In the genomic region with DNA sequence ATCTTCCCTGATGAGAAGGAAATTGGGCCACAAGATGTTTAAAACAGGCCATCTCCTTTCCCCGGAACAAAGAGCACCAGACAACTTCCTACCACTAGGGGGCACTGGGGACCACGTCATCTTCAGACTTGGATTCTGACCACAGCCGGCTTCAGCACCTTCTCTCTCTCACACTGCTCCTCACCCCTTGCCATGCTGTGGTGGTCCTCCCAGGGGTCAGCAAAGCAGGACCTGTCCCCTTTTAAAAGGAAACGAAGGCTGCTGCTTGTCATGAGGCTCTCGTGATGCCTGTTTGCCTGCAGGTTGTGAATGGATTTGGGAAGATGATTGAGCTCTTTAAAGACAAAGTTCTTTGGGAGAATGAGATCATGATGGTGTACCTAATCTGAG, we compare ENCODE assay signal across 8 cellular contexts. TPM values are rescaled to one million over a fixed set of nuclear protein-coding genes. Genes with fewer than 3 reads are reported as not detected.
A peak's percentile ranks its signal among the peaks of the same experiment; 100 is the strongest.
DNase-seq lines count a peak whose midpoint lies in the region; ATAC-seq and TF ChIP-seq lines count a peak whose summit lies in the region.

No MANE protein-coding gene starts in this region.

- H3K27ac ChIP-seq in CD4-positive, CD25-positive, alpha-beta regulatory T cell (ENCODE audit: insufficient read depth, low read length, poor library complexity, severe bottlenecking): no peak overlapping the region
- H3K27ac ChIP-seq in MM.1S (ENCODE audit: low read length) (no peak overlapping the region), upper lobe of left lung (peak overlapping the region in 3 of 4 donors; percentile 1 to 82 (median 13))

- H3K36me3 ChIP-seq in CD4-positive, CD25-positive, alpha-beta regulatory T cell (ENCODE audit: control insufficient read depth, insufficient read depth, low read length): peaks cover 49% of the 10 kb centered on the region
- H3K36me3 ChIP-seq in MM.1S (replicated peaks; ENCODE audit: insufficient read depth, low read length) (peaks cover 4% of the 10 kb centered on the region; the same call in 1 of the 2 replicates), upper lobe of left lung (peaks cover 0 to 32% (median 23%) of the 10 kb centered on the region in 4 donors)

- no peaks in the 10 kb centered on the region for H3K79me2 ChIP-seq in MM.1S (ENCODE audit: low read length)

- peak; percentile 84 to 86 for ATAC-seq in CD4-positive, CD25-positive, alpha-beta regulatory T cell (ENCODE audit: low read depth in 2 of 2)
- ATAC-seq in GM21381 (IDR thresholded peaks at IDR 0.05; ENCODE audit: unreplicated experiment) (peak; percentile 68), Right ventricle myocardium inferior (peak; percentile 79), upper lobe of left lung (ENCODE audit: low FRiP score in 2 of 2) (peak; percentile 84 to 91)
- peak; percentile 32 to 46 for ATAC-seq in activated naive CD4-positive, alpha-beta T cell treated with anti-CD3 and anti-CD28 coated beads, Interleukin-2, amount 50 U/mL, for 72 hours

- WGBS in upper lobe of left lung, 2 donors: 6 to 11% methylated on average over 5 of the region's 5 CpGs

- intact Hi-C loops in Right ventricle myocardium inferior (cut with DNase I): loop anchor here (1.0 to 10.0 kb wide), 2 partner anchors 82 to 601 kb away; no protein-coding TSS in a partner anchor
- intact Hi-C loops in posterior cingulate gyrus (cut with DNase I): loop anchor here (1.0 kb wide), 1 partner anchor 82 kb away; no protein-coding TSS in a partner anchor

- no peak for TF ChIP-seq EP300 in upper lobe of left lung (IDR thresholded peaks at IDR 0.05)

- H3K9me3 ChIP-seq in CD4-positive, CD25-positive, alpha-beta regulatory T cell (ENCODE audit: control insufficient read depth in 2 of 2, low read length in 2 of 2): no peaks in the 10 kb centered on the region
- H3K9me3 ChIP-seq in MM.1S (replicated peaks; ENCODE audit: insufficient read depth, low read length): no peaks in the 10 kb centered on the region
- H3K9me3 ChIP-seq in upper lobe of left lung: no peaks in the 10 kb centered on the region

- no peaks in the 10 kb centered on the region for H3K9me3 Mint-ChIP-seq in CD4-positive, CD25-positive, alpha-beta regulatory T cell
- H3K9me3 Mint-ChIP-seq in activated naive CD4-positive, alpha-beta T cell treated with anti-CD3 and anti-CD28 coated beads, Interleukin-2, amount 50 U/mL, for 72 hours: peaks cover 0 to 3% of the 10 kb centered on the region in 2 donors

- no peak overlapping the region for H3K4me3 Mint-ChIP-seq in CD4-positive, CD25-positive, alpha-beta regulatory T cell

- H3K36me3 Mint-ChIP-seq in CD4-positive, CD25-positive, alpha-beta regulatory T cell: peaks cover 24% of the 10 kb centered on the region
- H3K36me3 Mint-ChIP-seq in activated naive CD4-positive, alpha-beta T cell treated with anti-CD3 and anti-CD28 coated beads, Interleukin-2, amount 50 U/mL, for 72 hours: peaks cover 0 to 20% of the 10 kb centered on the region in 2 donors

- no peak overlapping the region for H3K4me3 ChIP-seq in CD4-positive, CD25-positive, alpha-beta regulatory T cell (ENCODE audit: low read depth, low read length)
- H3K4me3 ChIP-seq in MM.1S (ENCODE audit: low read length) (no peak overlapping the region), upper lobe of left lung (no peak overlapping the region)

- TF ChIP-seq CTCF in MM.1S (IDR thresholded peaks at IDR 0.05; ENCODE audit: low read length) (peak; percentile 93), upper lobe of left lung (IDR thresholded peaks at IDR 0.05) (peak; percentile 82 to 91 (median 87))

- 0 out of 2 replicates have a peak, but pooled peaks cover 2% of the 10 kb centered on the region for H3F3A ChIP-seq in MM.1S (ENCODE audit: insufficient read depth, low read length)

- H3K27me3 Mint-ChIP-seq in CD4-positive, CD25-positive, alpha-beta regulatory T cell: no peaks in the 10 kb centered on the region

- no peak for TF ChIP-seq POLR2A in upper lobe of left lung (IDR thresholded peaks at IDR 0.05)

- no peaks in the 10 kb centered on the region for H3K27me3 ChIP-seq in CD4-positive, CD25-positive, alpha-beta regulatory T cell (ENCODE audit: control insufficient read depth, insufficient read depth, low read length)
- H3K27me3 ChIP-seq in MM.1S (replicated peaks; ENCODE audit: insufficient read depth, low read length) (no peaks in the 10 kb centered on the region), upper lobe of left lung (no peaks in the 10 kb centered on the region)

- H2AFZ ChIP-seq in MM.1S (ENCODE audit: low read length): no peak overlapping the region

- H3K27ac Mint-ChIP-seq in CD4-positive, CD25-positive, alpha-beta regulatory T cell: no peak overlapping the region
- H3K27ac Mint-ChIP-seq in activated naive CD4-positive, alpha-beta T cell treated with anti-CD3 and anti-CD28 coated beads, Interleukin-2, amount 50 U/mL, for 72 hours: no peak overlapping the region

- peak; percentile 66 to 88 (median 81) for DNase-seq in CD4-positive, CD25-positive, alpha-beta regulatory T cell
- DNase-seq in MM.1S (peak; percentile 77), SKM-1 (lab: John Stamatoyannopoulos, UW; ENCODE audit: unreplicated experiment) (peak; percentile 89), Right ventricle myocardium inferior (ENCODE audit: missing footprints) (peak; percentile 78), posterior cingulate gyrus (peak; percentile 63 to 97 (median 87)), upper lobe of left lung (peak in 1 of 2 donors; percentile 82)
- DNase-seq in activated naive CD4-positive, alpha-beta T cell treated with anti-CD3 and anti-CD28 coated beads, Interleukin-2, amount 50 U/mL, for 72 hours (ENCODE audit: low spot score in 2 of 2): peak; percentile 72 to 88

- no peak overlapping the region for H3K4me2 ChIP-seq in MM.1S (ENCODE audit: low read depth, low read length)

- H4K20me1 ChIP-seq in MM.1S (ENCODE audit: insufficient read depth, low read length): no peaks in the 10 kb centered on the region

- H3K9ac ChIP-seq in MM.1S (ENCODE audit: low read length): no peak overlapping the region

- no peaks in the 10 kb centered on the region for H3K9me2 ChIP-seq in MM.1S (replicated peaks; ENCODE audit: insufficient read depth, low read length)

- H3K4me1 Mint-ChIP-seq in CD4-positive, CD25-positive, alpha-beta regulatory T cell: peaks cover 4 to 10% (median 8%) of the 10 kb centered on the region in 4 donors

- H3K4me1 ChIP-seq in CD4-positive, CD25-positive, alpha-beta regulatory T cell (ENCODE audit: control insufficient read depth, insufficient read depth, low read length, poor library complexity, severe bottlenecking): no peaks in the 10 kb centered on the region
- H3K4me1 ChIP-seq in MM.1S (ENCODE audit: low read length) (peaks cover 7% of the 10 kb centered on the region), upper lobe of left lung (peaks cover 8 to 20% (median 9%) of the 10 kb centered on the region in 4 donors)

RNA-seq across cellular contexts. Expression of a gene that starts 16.2 kb away (rescaled TPM):
- total RNA-seq in CD4-positive, CD25-positive, alpha-beta regulatory T cell: 12.9 TPM
- polyA plus RNA-seq in CD4-positive, CD25-positive, alpha-beta regulatory T cell: 10 to 100 TPM; 21.4 to 27.6 (median 25.4) TPM
- 10 to 100 TPM; 19.5 to 38.3 TPM for total RNA-seq in activated naive CD4-positive, alpha-beta T cell treated with anti-CD3 and anti-CD28 coated beads, Interleukin-2, amount 50 U/mL, for 72 hours
- total RNA-seq in Right ventricle myocardium inferior: 11.0 TPM
- total RNA-seq in upper lobe of left lung: 10 to 100 TPM in 4 of 6 donors, 1 to 10 TPM in 2; 5.1 to 19.9 (median 12.8) TPM

RNA-seq across cellular contexts. Expression of a gene that starts 47.0 kb away (rescaled TPM):
- 33.6 TPM for total RNA-seq in CD4-positive, CD25-positive, alpha-beta regulatory T cell
- 10 to 100 TPM; 13.6 to 21.2 (median 15.8) TPM for polyA plus RNA-seq in CD4-positive, CD25-positive, alpha-beta regulatory T cell
- total RNA-seq in activated naive CD4-positive, alpha-beta T cell treated with anti-CD3 and anti-CD28 coated beads, Interleukin-2, amount 50 U/mL, for 72 hours: 10 to 100 TPM in 1 of 2 donors, 1 to 10 TPM in 1; 3.4 to 22.5 TPM
- 16.9 TPM for total RNA-seq in Right ventricle myocardium inferior
- total RNA-seq in upper lobe of left lung: 100 to 1,000 TPM in 1 of 6 donors, 10 to 100 TPM in 5; 57.7 to 116 (median 67.9) TPM

Comparison
In these comparisons a context has a peak if more than half of its experiments do, and no peak if none do; other contexts are left out.
1. H3K27ac ChIP-seq: peak in upper lobe of left lung (3 of 4); none in CD4-positive, CD25-positive, alpha-beta regulatory T cell (single experiment) and MM.1S (single experiment).
2. Peak in every context shown above with its lines, with median percentiles within 50 percentile points of each other: ATAC-seq.